ENCODE assay signal across 8 cellular contexts in genomic region chr1:151061012-151061401, GRCh38. TPM values are rescaled to one million over a fixed set of nuclear protein-coding genes. Genes with fewer than 3 reads are reported as not detected.
DNase-seq lines count a peak whose midpoint lies in the region; ATAC-seq and TF ChIP-seq lines count a peak whose summit lies in the region.

No MANE protein-coding gene starts in this region.

- H3K27me3 ChIP-seq in dorsolateral prefrontal cortex: no peaks in the 10 kb centered on the region

- H3K4me3 ChIP-seq in dorsolateral prefrontal cortex (peak overlapping the region; percentile 62 to 99 (median 87)), skeletal muscle cell (ENCODE audit: low read depth, low read length) (peak overlapping the region; percentile 77)

- intact Hi-C loops in dorsolateral prefrontal cortex (cut with DNase I): no loop called here

- no peak for ATAC-seq in omental fat pad (ENCODE audit: low FRiP score)
- no peak for ATAC-seq in GM18867 (IDR thresholded peaks at IDR 0.05; ENCODE audit: unreplicated experiment)

- DNase-seq in NCI-H510A treated with DMSO at 0.1 percent for 48 hours (lab: John Stamatoyannopoulos, UW) (peak; percentile 45), NCI-H510A (lab: John Stamatoyannopoulos, UW) (no peak), NCI-H69 (lab: John Stamatoyannopoulos, UW) (peak; percentile 78), dorsolateral prefrontal cortex (peak in 1 of 10 donors; percentile 44), skeletal muscle cell (ENCODE audit: low read depth) (no peak), omental fat pad (ENCODE audit: low spot score) (no peak)
- no peak for DNase-seq in activated CD4-positive, CD25-positive, alpha-beta regulatory T cell treated with anti-CD3 and anti-CD28 coated beads, Interleukin-2, amount 50 U/mL, for 72 hours

- H3K27ac ChIP-seq in dorsolateral prefrontal cortex: peak overlapping the region in 57 of 59 donors; percentile 31 to 99 (median 96)

- TF ChIP-seq CTCF in dorsolateral prefrontal cortex (IDR thresholded peaks at IDR 0.05 in 54 of 56, conservative IDR thresholded peaks at IDR 0.05 in 2 of 56; ENCODE audit: low read depth in 1 of 56, partially characterized antibody in 56 of 56) (no peak), omental fat pad (IDR thresholded peaks at IDR 0.05) (no peak)

RNA-seq across cellular contexts. Expression of gene MLLT11, which starts 0.8 kb away (rescaled TPM):
- 100 to 1,000 TPM in 38 of 120 experiments, 10 to 100 TPM in 82; 27.7 to 125 (median 89.6) TPM for total RNA-seq in dorsolateral prefrontal cortex
- total RNA-seq in omental fat pad: 1 to 10 TPM in 2 of 4 donors, under 1 TPM in 2; 0.47 to 6.6 (median 0.79) TPM

RNA-seq across cellular contexts. Expression of gene CDC42SE1, which starts 1.6 kb away (rescaled TPM):
- 10 to 100 TPM; 46.3 to 92.3 (median 62.6) TPM for total RNA-seq in dorsolateral prefrontal cortex
- 100 to 1,000 TPM in 1 of 4 donors, 10 to 100 TPM in 3; 56.6 to 115 (median 92.0) TPM for total RNA-seq in omental fat pad

RNA-seq across cellular contexts. Expression of gene GABPB2, which starts 9.6 kb away (rescaled TPM):
- 10 to 100 TPM; 11.6 to 37.2 (median 20.4) TPM for total RNA-seq in dorsolateral prefrontal cortex
- 10 to 100 TPM; 15.0 to 36.1 (median 21.2) TPM for total RNA-seq in omental fat pad

RNA-seq across cellular contexts. Expression of gene C1orf56, which starts 13.5 kb away (rescaled TPM):
- total RNA-seq in dorsolateral prefrontal cortex: 10 to 100 TPM in 2 of 120 experiments, 1 to 10 TPM in 118; 1.8 to 11.6 (median 4.8) TPM
- total RNA-seq in omental fat pad: 1 to 10 TPM; 2.8 to 7.8 (median 5.6) TPM

RNA-seq across cellular contexts. Expression of gene BNIPL, which starts 24.6 kb away (rescaled TPM):
- 1 to 10 TPM in 62 of 120 experiments, under 1 TPM in 58; 0.20 to 4.9 (median 1.1) TPM for total RNA-seq in dorsolateral prefrontal cortex
- under 1 TPM in 3 of 4 donors, not detected in 1; 0.63 to 0.74 (median 0.69) TPM for total RNA-seq in omental fat pad

Comparison
In these comparisons a context has a peak if more than half of its experiments do, and no peak if none do; other contexts are left out.
1. DNase-seq: peak in NCI-H510A treated with DMSO at 0.1 percent for 48 hours (single experiment) and NCI-H69 (single experiment); none in NCI-H510A (single experiment), skeletal muscle cell (single experiment), activated CD4-positive, CD25-positive, alpha-beta regulatory T cell treated with anti-CD3 and anti-CD28 coated beads, Interleukin-2, amount 50 U/mL, for 72 hours (single experiment) and omental fat pad (single experiment).